Comparison of ENCODE assay signal across 9 cellular contexts in genomic region chr5:100667021-100667671, GRCh38.
DNase-seq lines count a peak whose midpoint lies in the region; ATAC-seq and TF ChIP-seq lines count a peak whose summit lies in the region.
"Had no signal": no experiment of that assay in that cellular context is flagged by ENCODE, and none has a peak within 500 bp of the region (broad histone marks: within the 10 kb centered on the region; RNA-seq: fewer than 3 reads in every experiment).

No MANE protein-coding gene starts in this region.

- DNase-seq in UCSD-AML1 (lab: John Stamatoyannopoulos, UW; ENCODE audit: unreplicated experiment) (peak; percentile 10), mesendoderm (no peak), NCI-H1105 (lab: John Stamatoyannopoulos, UW) (no peak), medulla oblongata (ENCODE audit: extremely low spot score) (no peak), uterus (no peak)
- DNase-seq: stimulated activated CD4-positive, alpha-beta T cell treated with anti-CD3 and anti-CD28 coated beads, Interleukin-4, amount 100 ng/mL, for 4 hours had no signal

- H3K9ac ChIP-seq in mesendoderm (ENCODE audit: low read length) = no peak overlapping the region

- H3K36me3 ChIP-seq in mesendoderm (ENCODE audit: control insufficient read depth, insufficient read depth, low read length) (no peaks in the 10 kb centered on the region), uterus (no peaks in the 10 kb centered on the region)

- no CpG with 5 or more reads among the region's 4 CpGs for WGBS in mesendoderm (ENCODE audit: extremely low coverage, insufficient coverage, low lambda C conversion rate)

- no peak overlapping the region for H2BK120ac ChIP-seq in mesendoderm (ENCODE audit: low read depth, low read length)

- H3K4me1 ChIP-seq in mesendoderm (ENCODE audit: control insufficient read depth, low read depth, low read length) (no peaks in the 10 kb centered on the region), uterus (no peaks in the 10 kb centered on the region)

- H3K9me3 ChIP-seq in uterus = no peaks in the 10 kb centered on the region

- H2BK15ac ChIP-seq in mesendoderm (replicated peaks; ENCODE audit: low read depth) = no peak overlapping the region

- H3K79me1 ChIP-seq in mesendoderm (ENCODE audit: low read length) = no peaks in the 10 kb centered on the region

- no peak overlapping the region for H3K56ac ChIP-seq in mesendoderm (ENCODE audit: low read length)

- intact Hi-C loops in uterus (cut with DNase I; ENCODE audit: low total_unique reads) = no loop called here

- no peak for TF ChIP-seq CTCF in uterus (IDR thresholded peaks at IDR 0.05)

- H2BK5ac ChIP-seq in mesendoderm (ENCODE audit: low read length) = no peak overlapping the region

- peak overlapping the region; percentile 60 for H3K18ac ChIP-seq in mesendoderm (ENCODE audit: low read length)

- H3K4me3 ChIP-seq in mesendoderm (ENCODE audit: low read length) (no peak overlapping the region), uterus (no peak overlapping the region)

- no peak overlapping the region for H2AK5ac ChIP-seq in mesendoderm (ENCODE audit: low read length)

- H4K8ac ChIP-seq in mesendoderm (ENCODE audit: low read depth, low read length) = no peak overlapping the region

- H3K27ac ChIP-seq in mesendoderm (ENCODE audit: low read depth, low read length) (no peak overlapping the region), uterus (no peak overlapping the region)

- H3K4ac ChIP-seq in mesendoderm (ENCODE audit: low read depth, low read length) = no peak overlapping the region

- H3K23ac ChIP-seq in mesendoderm (ENCODE audit: low read length) = no peak overlapping the region

- H4K5ac ChIP-seq in mesendoderm (ENCODE audit: low read length) = no peak overlapping the region

- no peak for TF ChIP-seq POLR2A in uterus (IDR thresholded peaks at IDR 0.05)

- H3K79me2 ChIP-seq in mesendoderm (ENCODE audit: control insufficient read depth, insufficient read depth, low read length) = no peaks in the 10 kb centered on the region

- ATAC-seq in GM18499 (IDR thresholded peaks at IDR 0.05; ENCODE audit: insufficient read depth, unreplicated experiment) (peak; percentile 60), HG03196 (IDR thresholded peaks at IDR 0.05; ENCODE audit: unreplicated experiment) (peak; percentile 72), HG03025 (IDR thresholded peaks at IDR 0.05; ENCODE audit: low FRiP score, unreplicated experiment) (no peak)

- no peaks in the 10 kb centered on the region for H3K27me3 ChIP-seq in mesendoderm (ENCODE audit: insufficient read depth, low read length, poor library complexity)
- no peaks in the 10 kb centered on the region for H3K27me3 ChIP-seq in uterus

- H3K4me2 ChIP-seq in mesendoderm (ENCODE audit: low read length) = no peak overlapping the region
